1 cellular context compared by ENCODE assay signal in the genomic region with DNA sequence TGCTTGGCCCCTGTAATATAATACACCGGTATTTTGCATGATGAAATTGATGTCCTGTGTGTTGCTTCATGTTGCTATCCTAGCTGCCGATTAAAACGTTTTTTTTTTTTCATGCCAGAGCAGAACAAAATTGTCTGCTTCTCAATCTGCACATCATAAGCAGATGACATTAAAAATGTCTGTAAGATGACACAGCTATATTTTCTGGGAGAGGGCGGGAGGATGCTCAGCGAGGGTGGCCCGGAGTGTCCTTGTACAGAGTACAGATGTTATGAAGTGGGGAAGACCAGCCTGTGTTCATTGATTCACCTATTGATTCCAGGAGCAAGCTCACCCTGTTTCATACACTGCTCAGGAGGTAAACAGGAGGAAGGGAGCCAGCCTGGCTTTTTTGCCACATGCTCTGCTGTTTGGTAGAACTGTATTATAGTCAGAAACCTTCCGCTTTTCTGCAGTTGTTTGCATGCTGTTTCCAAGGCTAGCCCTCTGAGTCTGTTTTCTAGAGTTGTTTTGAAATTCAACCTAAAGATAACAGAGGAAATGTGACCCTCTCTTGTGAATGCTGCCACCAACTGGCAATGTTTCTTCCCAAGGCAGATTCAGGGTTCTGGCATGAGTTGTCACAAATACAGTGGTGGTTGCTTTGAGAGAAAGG.
TF ChIP-seq lines count a peak whose summit lies in the region.

No MANE protein-coding gene starts in this region.

TF ChIP-seq in K562, 482 proteins besides CTCF, POLR2A, EP300 and RAD21 (continued from another document and continues in another):
- TF ChIP-seq NEUROD1 (IDR thresholded peaks at IDR 0.05; ENCODE audit: borderline replicate concordance, low read depth, low read length, partially characterized antibody) (no peak), CHD1 (IDR thresholded peaks at IDR 0.05; ENCODE audit: low read length) (no peak), SIRT6 (IDR thresholded peaks at IDR 0.05; ENCODE audit: low read depth, low read length) (no peak), ZNF699 (CRISPR knock-in tag; IDR thresholded peaks at IDR 0.05; ENCODE audit: insufficient replicate concordance) (no peak), ZKSCAN3 (CRISPR knock-in tag; IDR thresholded peaks at IDR 0.05) (peak; percentile 99), SUPT5H (IDR thresholded peaks at IDR 0.05) (no peak), RBFOX2 (IDR thresholded peaks at IDR 0.05; ENCODE audit: low read depth, low read length) (no peak), MEIS2 (IDR thresholded peaks at IDR 0.05; ENCODE audit: partially characterized antibody) (peak; percentile 63), EWSR1 (IDR thresholded peaks at IDR 0.05; ENCODE audit: borderline replicate concordance, low read depth, partially characterized antibody) (no peak), ZNF436 (CRISPR knock-in tag; IDR thresholded peaks at IDR 0.05) (no peak), ZFP30 (CRISPR knock-in tag; IDR thresholded peaks at IDR 0.05; ENCODE audit: borderline replicate concordance) (no peak), ELF1 (tag; IDR thresholded peaks at IDR 0.05) (no peak), TAF9B (IDR thresholded peaks at IDR 0.05; ENCODE audit: partially characterized antibody) (no peak), SMC3 (conservative IDR thresholded peaks at IDR 0.05; ENCODE audit: insufficient read depth, low read depth, low read length) (0 out of 2 replicates have a peak, but pooled peaks have one; percentile 16), PTRF (tag; IDR thresholded peaks at IDR 0.05) (no peak), MYBL2 (IDR thresholded peaks at IDR 0.05; ENCODE audit: low read depth) (peak; percentile 43; the same call in 1 of the 2 replicates), MYBL2 (CRISPR knock-in tag; IDR thresholded peaks at IDR 0.05; ENCODE audit: borderline replicate concordance) (no peak), POLR3A (IDR thresholded peaks at IDR 0.05; ENCODE audit: borderline replicate concordance, extremely low read depth, insufficient read depth, insufficient read length) (no peak), RBM22 (IDR thresholded peaks at IDR 0.05; ENCODE audit: low read depth, low read length, poor library complexity, severe bottlenecking) (no peak), ARHGAP35 (IDR thresholded peaks at IDR 0.05; ENCODE audit: partially characterized antibody) (no peak), ESRRA (IDR thresholded peaks at IDR 0.05; ENCODE audit: borderline replicate concordance, low read depth) (0 out of 2 replicates have a peak, but pooled peaks have one; percentile 32), PRMT5 (CRISPR knock-in tag; IDR thresholded peaks at IDR 0.05) (no peak), KLF6 (CRISPR knock-in tag; IDR thresholded peaks at IDR 0.05; ENCODE audit: borderline replicate concordance) (no peak), ZNF124 (CRISPR knock-in tag; IDR thresholded peaks at IDR 0.05) (no peak)
- TF ChIP-seq, protein P1, sequence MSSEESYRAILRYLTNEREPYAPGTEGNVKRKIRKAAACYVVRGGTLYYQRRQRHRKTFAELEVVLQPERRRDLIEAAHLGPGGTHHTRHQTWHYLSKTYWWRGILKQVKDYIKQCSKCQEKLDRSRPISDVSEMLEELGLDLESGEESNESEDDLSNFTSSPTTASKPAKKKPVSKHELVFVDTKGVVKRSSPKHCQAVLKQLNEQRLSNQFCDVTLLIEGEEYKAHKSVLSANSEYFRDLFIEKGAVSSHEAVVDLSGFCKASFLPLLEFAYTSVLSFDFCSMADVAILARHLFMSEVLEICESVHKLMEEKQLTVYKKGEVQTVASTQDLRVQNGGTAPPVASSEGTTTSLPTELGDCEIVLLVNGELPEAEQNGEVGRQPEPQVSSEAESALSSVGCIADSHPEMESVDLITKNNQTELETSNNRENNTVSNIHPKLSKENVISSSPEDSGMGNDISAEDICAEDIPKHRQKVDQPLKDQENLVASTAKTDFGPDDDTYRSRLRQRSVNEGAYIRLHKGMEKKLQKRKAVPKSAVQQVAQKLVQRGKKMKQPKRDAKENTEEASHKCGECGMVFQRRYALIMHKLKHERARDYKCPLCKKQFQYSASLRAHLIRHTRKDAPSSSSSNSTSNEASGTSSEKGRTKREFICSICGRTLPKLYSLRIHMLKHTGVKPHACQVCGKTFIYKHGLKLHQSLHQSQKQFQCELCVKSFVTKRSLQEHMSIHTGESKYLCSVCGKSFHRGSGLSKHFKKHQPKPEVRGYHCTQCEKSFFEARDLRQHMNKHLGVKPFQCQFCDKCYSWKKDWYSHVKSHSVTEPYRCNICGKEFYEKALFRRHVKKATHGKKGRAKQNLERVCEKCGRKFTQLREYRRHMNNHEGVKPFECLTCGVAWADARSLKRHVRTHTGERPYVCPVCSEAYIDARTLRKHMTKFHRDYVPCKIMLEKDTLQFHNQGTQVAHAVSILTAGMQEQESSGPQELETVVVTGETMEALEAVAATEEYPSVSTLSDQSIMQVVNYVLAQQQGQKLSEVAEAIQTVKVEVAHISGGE (CRISPR knock-in tag; IDR thresholded peaks at IDR 0.05): no peak
- TF ChIP-seq, protein P2, sequence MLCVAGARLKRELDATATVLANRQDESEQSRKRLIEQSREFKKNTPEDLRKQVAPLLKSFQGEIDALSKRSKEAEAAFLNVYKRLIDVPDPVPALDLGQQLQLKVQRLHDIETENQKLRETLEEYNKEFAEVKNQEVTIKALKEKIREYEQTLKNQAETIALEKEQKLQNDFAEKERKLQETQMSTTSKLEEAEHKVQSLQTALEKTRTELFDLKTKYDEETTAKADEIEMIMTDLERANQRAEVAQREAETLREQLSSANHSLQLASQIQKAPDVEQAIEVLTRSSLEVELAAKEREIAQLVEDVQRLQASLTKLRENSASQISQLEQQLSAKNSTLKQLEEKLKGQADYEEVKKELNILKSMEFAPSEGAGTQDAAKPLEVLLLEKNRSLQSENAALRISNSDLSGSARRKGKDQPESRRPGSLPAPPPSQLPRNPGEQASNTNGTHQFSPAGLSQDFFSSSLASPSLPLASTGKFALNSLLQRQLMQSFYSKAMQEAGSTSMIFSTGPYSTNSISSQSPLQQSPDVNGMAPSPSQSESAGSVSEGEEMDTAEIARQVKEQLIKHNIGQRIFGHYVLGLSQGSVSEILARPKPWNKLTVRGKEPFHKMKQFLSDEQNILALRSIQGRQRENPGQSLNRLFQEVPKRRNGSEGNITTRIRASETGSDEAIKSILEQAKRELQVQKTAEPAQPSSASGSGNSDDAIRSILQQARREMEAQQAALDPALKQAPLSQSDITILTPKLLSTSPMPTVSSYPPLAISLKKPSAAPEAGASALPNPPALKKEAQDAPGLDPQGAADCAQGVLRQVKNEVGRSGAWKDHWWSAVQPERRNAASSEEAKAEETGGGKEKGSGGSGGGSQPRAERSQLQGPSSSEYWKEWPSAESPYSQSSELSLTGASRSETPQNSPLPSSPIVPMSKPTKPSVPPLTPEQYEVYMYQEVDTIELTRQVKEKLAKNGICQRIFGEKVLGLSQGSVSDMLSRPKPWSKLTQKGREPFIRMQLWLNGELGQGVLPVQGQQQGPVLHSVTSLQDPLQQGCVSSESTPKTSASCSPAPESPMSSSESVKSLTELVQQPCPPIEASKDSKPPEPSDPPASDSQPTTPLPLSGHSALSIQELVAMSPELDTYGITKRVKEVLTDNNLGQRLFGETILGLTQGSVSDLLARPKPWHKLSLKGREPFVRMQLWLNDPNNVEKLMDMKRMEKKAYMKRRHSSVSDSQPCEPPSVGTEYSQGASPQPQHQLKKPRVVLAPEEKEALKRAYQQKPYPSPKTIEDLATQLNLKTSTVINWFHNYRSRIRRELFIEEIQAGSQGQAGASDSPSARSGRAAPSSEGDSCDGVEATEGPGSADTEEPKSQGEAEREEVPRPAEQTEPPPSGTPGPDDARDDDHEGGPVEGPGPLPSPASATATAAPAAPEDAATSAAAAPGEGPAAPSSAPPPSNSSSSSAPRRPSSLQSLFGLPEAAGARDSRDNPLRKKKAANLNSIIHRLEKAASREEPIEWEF (CRISPR knock-in tag; IDR thresholded peaks at IDR 0.05): no peak
- TF ChIP-seq, protein P3, sequence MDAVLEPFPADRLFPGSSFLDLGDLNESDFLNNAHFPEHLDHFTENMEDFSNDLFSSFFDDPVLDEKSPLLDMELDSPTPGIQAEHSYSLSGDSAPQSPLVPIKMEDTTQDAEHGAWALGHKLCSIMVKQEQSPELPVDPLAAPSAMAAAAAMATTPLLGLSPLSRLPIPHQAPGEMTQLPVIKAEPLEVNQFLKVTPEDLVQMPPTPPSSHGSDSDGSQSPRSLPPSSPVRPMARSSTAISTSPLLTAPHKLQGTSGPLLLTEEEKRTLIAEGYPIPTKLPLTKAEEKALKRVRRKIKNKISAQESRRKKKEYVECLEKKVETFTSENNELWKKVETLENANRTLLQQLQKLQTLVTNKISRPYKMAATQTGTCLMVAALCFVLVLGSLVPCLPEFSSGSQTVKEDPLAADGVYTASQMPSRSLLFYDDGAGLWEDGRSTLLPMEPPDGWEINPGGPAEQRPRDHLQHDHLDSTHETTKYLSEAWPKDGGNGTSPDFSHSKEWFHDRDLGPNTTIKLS (IDR thresholded peaks at IDR 0.05; ENCODE audit: borderline replicate concordance, low read depth): no peak
- TF ChIP-seq, protein P4, sequence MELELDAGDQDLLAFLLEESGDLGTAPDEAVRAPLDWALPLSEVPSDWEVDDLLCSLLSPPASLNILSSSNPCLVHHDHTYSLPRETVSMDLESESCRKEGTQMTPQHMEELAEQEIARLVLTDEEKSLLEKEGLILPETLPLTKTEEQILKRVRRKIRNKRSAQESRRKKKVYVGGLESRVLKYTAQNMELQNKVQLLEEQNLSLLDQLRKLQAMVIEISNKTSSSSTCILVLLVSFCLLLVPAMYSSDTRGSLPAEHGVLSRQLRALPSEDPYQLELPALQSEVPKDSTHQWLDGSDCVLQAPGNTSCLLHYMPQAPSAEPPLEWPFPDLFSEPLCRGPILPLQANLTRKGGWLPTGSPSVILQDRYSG (tag; conservative IDR thresholded peaks at IDR 0.05; ENCODE audit: low read depth): no peak
- TF ChIP-seq, protein P5, sequence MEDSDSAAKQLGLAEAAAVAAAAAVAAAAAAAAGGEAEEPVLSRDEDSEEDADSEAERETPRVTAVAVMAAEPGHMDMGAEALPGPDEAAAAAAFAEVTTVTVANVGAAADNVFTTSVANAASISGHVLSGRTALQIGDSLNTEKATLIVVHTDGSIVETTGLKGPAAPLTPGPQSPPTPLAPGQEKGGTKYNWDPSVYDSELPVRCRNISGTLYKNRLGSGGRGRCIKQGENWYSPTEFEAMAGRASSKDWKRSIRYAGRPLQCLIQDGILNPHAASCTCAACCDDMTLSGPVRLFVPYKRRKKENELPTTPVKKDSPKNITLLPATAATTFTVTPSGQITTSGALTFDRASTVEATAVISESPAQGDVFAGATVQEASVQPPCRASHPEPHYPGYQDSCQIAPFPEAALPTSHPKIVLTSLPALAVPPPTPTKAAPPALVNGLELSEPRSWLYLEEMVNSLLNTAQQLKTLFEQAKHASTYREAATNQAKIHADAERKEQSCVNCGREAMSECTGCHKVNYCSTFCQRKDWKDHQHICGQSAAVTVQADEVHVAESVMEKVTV (CRISPR knock-in tag; IDR thresholded peaks at IDR 0.05): peak; percentile 57
- TF ChIP-seq, protein P6, sequence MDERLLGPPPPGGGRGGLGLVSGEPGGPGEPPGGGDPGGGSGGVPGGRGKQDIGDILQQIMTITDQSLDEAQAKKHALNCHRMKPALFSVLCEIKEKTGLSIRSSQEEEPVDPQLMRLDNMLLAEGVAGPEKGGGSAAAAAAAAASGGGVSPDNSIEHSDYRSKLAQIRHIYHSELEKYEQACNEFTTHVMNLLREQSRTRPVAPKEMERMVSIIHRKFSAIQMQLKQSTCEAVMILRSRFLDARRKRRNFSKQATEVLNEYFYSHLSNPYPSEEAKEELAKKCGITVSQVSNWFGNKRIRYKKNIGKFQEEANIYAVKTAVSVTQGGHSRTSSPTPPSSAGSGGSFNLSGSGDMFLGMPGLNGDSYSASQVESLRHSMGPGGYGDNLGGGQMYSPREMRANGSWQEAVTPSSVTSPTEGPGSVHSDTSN (CRISPR knock-in tag; IDR thresholded peaks at IDR 0.05; ENCODE audit: low read depth): no peak
- TF ChIP-seq, protein P6 (tag; conservative IDR thresholded peaks at IDR 0.05; ENCODE audit: low read depth): peak; percentile 65
- TF ChIP-seq, protein P7, sequence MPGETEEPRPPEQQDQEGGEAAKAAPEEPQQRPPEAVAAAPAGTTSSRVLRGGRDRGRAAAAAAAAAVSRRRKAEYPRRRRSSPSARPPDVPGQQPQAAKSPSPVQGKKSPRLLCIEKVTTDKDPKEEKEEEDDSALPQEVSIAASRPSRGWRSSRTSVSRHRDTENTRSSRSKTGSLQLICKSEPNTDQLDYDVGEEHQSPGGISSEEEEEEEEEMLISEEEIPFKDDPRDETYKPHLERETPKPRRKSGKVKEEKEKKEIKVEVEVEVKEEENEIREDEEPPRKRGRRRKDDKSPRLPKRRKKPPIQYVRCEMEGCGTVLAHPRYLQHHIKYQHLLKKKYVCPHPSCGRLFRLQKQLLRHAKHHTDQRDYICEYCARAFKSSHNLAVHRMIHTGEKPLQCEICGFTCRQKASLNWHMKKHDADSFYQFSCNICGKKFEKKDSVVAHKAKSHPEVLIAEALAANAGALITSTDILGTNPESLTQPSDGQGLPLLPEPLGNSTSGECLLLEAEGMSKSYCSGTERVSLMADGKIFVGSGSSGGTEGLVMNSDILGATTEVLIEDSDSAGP (CRISPR knock-in tag; IDR thresholded peaks at IDR 0.05): no peak
- TF ChIP-seq, protein P8, sequence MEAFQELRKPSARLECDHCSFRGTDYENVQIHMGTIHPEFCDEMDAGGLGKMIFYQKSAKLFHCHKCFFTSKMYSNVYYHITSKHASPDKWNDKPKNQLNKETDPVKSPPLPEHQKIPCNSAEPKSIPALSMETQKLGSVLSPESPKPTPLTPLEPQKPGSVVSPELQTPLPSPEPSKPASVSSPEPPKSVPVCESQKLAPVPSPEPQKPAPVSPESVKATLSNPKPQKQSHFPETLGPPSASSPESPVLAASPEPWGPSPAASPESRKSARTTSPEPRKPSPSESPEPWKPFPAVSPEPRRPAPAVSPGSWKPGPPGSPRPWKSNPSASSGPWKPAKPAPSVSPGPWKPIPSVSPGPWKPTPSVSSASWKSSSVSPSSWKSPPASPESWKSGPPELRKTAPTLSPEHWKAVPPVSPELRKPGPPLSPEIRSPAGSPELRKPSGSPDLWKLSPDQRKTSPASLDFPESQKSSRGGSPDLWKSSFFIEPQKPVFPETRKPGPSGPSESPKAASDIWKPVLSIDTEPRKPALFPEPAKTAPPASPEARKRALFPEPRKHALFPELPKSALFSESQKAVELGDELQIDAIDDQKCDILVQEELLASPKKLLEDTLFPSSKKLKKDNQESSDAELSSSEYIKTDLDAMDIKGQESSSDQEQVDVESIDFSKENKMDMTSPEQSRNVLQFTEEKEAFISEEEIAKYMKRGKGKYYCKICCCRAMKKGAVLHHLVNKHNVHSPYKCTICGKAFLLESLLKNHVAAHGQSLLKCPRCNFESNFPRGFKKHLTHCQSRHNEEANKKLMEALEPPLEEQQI (IDR thresholded peaks at IDR 0.05): no peak
